In genomic region chr2:128779301-128780095, GRCh38 we compare ENCODE assay signal across 17 cellular contexts.
"Had no signal": no experiment of that assay in that cellular context is flagged by ENCODE, and none has a peak within 500 bp of the region (broad histone marks: within the 10 kb centered on the region; RNA-seq: fewer than 3 reads in every experiment).

No MANE protein-coding gene starts in this region.

- H3K27ac ChIP-seq: ascending aorta, neural progenitor cell, parathyroid adenoma, SK-N-MC, tibial nerve had no signal

- H3K4me1 ChIP-seq: ascending aorta, neural progenitor cell, parathyroid adenoma, tibial nerve had no signal

- H3K27ac Mint-ChIP-seq: activated naive CD4-positive, alpha-beta T cell treated with anti-CD3 and anti-CD28 coated beads for 36 hours; activated T-cell treated with anti-CD3 and anti-CD28 coated beads, Interleukin-2, amount 50 U/mL, for 72 hours; neural progenitor cell; stimulated activated naive B cell treated with anti-CD40 and anti-IgM and Interleukin-4, amounts not matched to agents 10 μg/mL and 1 μg/mL and 100 μg/mL, for 72 hours had no signal

- H3K4me1 Mint-ChIP-seq: stimulated activated naive B cell treated with anti-CD40 and anti-IgM and Interleukin-4, amounts not matched to agents 10 μg/mL and 1 μg/mL and 100 μg/mL, for 72 hours had no signal

- H3K9me3 Mint-ChIP-seq: activated naive CD4-positive, alpha-beta T cell treated with anti-CD3 and anti-CD28 coated beads for 36 hours; activated T-cell treated with anti-CD3 and anti-CD28 coated beads, Interleukin-2, amount 50 U/mL, for 72 hours; neural progenitor cell had no signal

- H3K4me3 ChIP-seq: ascending aorta, neural progenitor cell, SK-N-MC, tibial nerve had no signal

- H3K9me3 ChIP-seq: ascending aorta, tibial nerve had no signal

- DNase-seq: activated naive CD4-positive, alpha-beta T cell treated with anti-CD3 and anti-CD28 coated beads for 36 hours; activated T-cell treated with anti-CD3 and anti-CD28 coated beads, Interleukin-2, amount 50 U/mL, for 72 hours; effector CD4-positive, alpha-beta T cell; foreskin fibroblast; hippocampal formation; kidney; midbrain; stimulated activated CD4-positive, alpha-beta T cell treated with anti-CD3 and anti-CD28 coated beads, Interleukin-15, amount 100 ng/mL, for 24 hours; stimulated activated CD4-positive, alpha-beta T cell treated with anti-CD3 and anti-CD28 coated beads, Interleukin-4, amount 100 ng/mL, for 1 hour; stimulated activated naive B cell treated with anti-CD40 and anti-IgM and Interleukin-4, amounts not matched to agents 10 μg/mL and 1 μg/mL and 100 μg/mL, for 72 hours; T1000 had no signal

- H3K27me3 ChIP-seq: ascending aorta, neural progenitor cell, tibial nerve had no signal

- H3K4me3 Mint-ChIP-seq: activated naive CD4-positive, alpha-beta T cell treated with anti-CD3 and anti-CD28 coated beads for 36 hours; activated T-cell treated with anti-CD3 and anti-CD28 coated beads, Interleukin-2, amount 50 U/mL, for 72 hours; neural progenitor cell; stimulated activated naive B cell treated with anti-CD40 and anti-IgM and Interleukin-4, amounts not matched to agents 10 μg/mL and 1 μg/mL and 100 μg/mL, for 72 hours had no signal

- H3K36me3 Mint-ChIP-seq: neural progenitor cell; stimulated activated naive B cell treated with anti-CD40 and anti-IgM and Interleukin-4, amounts not matched to agents 10 μg/mL and 1 μg/mL and 100 μg/mL, for 72 hours had no signal

- ATAC-seq: activated CD4-positive, CD25-positive, alpha-beta regulatory T cell treated with anti-CD3 and anti-CD28 coated beads, Interleukin-2, amount 50 U/mL, for 24 hours; activated T-cell treated with anti-CD3 and anti-CD28 coated beads, Interleukin-2, amount 50 U/mL, for 72 hours; stimulated activated naive B cell treated with anti-CD40 and anti-IgM and Interleukin-4, amounts not matched to agents 10 μg/mL and 1 μg/mL and 100 μg/mL, for 72 hours had no signal

- H3K36me3 ChIP-seq: ascending aorta, neural progenitor cell, tibial nerve had no signal
